ENCODE assay signal across 1 cellular context in the genomic region with DNA sequence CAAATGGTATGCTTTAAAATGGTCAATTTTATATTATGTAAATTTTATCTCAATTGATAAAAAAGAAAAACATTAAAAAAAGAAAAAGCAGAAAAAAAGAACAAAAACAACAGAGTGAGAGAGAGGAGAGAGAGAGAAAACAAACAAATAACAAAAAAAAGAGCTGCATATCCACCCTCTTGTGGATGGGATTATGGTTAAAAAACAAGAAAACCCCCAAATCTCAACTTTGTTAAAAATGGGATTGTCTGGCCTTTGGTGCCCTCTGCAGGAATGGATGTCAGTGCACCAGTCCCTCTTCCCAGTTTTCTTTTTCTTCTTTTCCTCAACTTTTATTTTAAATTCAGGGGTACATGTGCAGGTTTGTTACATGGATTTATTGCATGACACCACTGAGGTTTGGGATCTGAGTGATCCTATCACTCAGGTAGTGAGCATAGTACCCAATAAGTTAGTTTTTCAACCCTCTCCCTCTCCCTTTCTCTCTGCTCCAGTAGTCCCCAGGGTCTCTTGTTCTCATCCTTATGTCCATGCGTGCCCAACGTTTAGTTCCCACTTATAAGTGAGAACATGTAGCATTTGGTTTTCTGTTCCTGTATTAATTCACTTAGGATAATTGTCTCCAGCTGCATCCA.
A peak's percentile ranks its signal among the peaks of the same experiment; 100 is the strongest.
TF ChIP-seq lines count a peak whose summit lies in the region.

No MANE protein-coding gene starts in this region.

TF ChIP-seq in K562, 482 proteins besides CTCF, POLR2A, EP300 and RAD21 (continued from another document and continues in another):
- TF ChIP-seq ZBTB9 (CRISPR knock-in tag; IDR thresholded peaks at IDR 0.05) (no peak), RFX7 (CRISPR knock-in tag; IDR thresholded peaks at IDR 0.05) (no peak), E2F4 (CRISPR knock-in tag; IDR thresholded peaks at IDR 0.05; ENCODE audit: low read depth) (no peak), ATF2 (CRISPR knock-in tag; IDR thresholded peaks at IDR 0.05) (no peak), MAFG (tag; conservative IDR thresholded peaks at IDR 0.05) (no peak), NFIC (IDR thresholded peaks at IDR 0.05) (0 out of 2 replicates have a peak, but pooled peaks have one; percentile 13), HNRNPUL1 (IDR thresholded peaks at IDR 0.05; ENCODE audit: low read length) (no peak), SRSF1 (IDR thresholded peaks at IDR 0.05; ENCODE audit: low read depth, low read length) (no peak), MTA2 (IDR thresholded peaks at IDR 0.05; ENCODE audit: low read depth) (0 out of 2 replicates have a peak, but pooled peaks have one; percentile 28), NCOA1 (IDR thresholded peaks at IDR 0.05; ENCODE audit: low read depth) (no peak), TCF7 (IDR thresholded peaks at IDR 0.05; ENCODE audit: borderline replicate concordance) (no peak), DIDO1 (tag; IDR thresholded peaks at IDR 0.05; ENCODE audit: low read depth) (no peak), XRCC4 (IDR thresholded peaks at IDR 0.05; ENCODE audit: extremely low read depth, insufficient read depth, insufficient read length) (no peak), POLR3A (IDR thresholded peaks at IDR 0.05; ENCODE audit: borderline replicate concordance, extremely low read depth, insufficient read depth, insufficient read length) (no peak), ZNF384 (IDR thresholded peaks at IDR 0.05; ENCODE audit: low read depth, low read length) (peak; percentile 71; the same call in 1 of the 2 replicates), PURB (CRISPR knock-in tag; IDR thresholded peaks at IDR 0.05; ENCODE audit: low read depth) (no peak), TCFL5 (CRISPR knock-in tag; conservative IDR thresholded peaks at IDR 0.05) (no peak), LARP7 (IDR thresholded peaks at IDR 0.05) (0 out of 2 replicates have a peak, but pooled peaks have one; percentile 43), DLX4 (CRISPR knock-in tag; IDR thresholded peaks at IDR 0.05) (no peak), PPARD (CRISPR knock-in tag; IDR thresholded peaks at IDR 0.05) (no peak), TOE1 (IDR thresholded peaks at IDR 0.05; ENCODE audit: borderline replicate concordance) (0 out of 2 replicates have a peak, but pooled peaks have one; percentile 45), TOE1 (CRISPR knock-in tag; IDR thresholded peaks at IDR 0.05; ENCODE audit: borderline replicate concordance, low read depth) (no peak), ZC3H8 (IDR thresholded peaks at IDR 0.05) (0 out of 2 replicates have a peak, but pooled peaks have one; percentile 57), ZNF133 (CRISPR knock-in tag; IDR thresholded peaks at IDR 0.05) (no peak), MEIS2 (IDR thresholded peaks at IDR 0.05; ENCODE audit: partially characterized antibody) (no peak), MEF2A (IDR thresholded peaks at IDR 0.05; ENCODE audit: control insufficient read depth, low read depth, low read length) (no peak), GABPA (tag; conservative IDR thresholded peaks at IDR 0.05; ENCODE audit: low read depth) (0 out of 2 replicates have a peak, but pooled peaks have one; percentile 12), SAP30 (IDR thresholded peaks at IDR 0.05; ENCODE audit: borderline replicate concordance, insufficient read depth, low read depth, low read length, poor library complexity, severe bottlenecking) (no peak), TBP (optimal IDR thresholded peaks at IDR 0.05; ENCODE audit: low read depth, low read length) (no peak), FIP1L1 (IDR thresholded peaks at IDR 0.05; ENCODE audit: low read depth, low read length, poor library complexity, severe bottlenecking) (no peak), ZNF134 (CRISPR knock-in tag; conservative IDR thresholded peaks at IDR 0.05) (no peak)
- TF ChIP-seq, protein P1, sequence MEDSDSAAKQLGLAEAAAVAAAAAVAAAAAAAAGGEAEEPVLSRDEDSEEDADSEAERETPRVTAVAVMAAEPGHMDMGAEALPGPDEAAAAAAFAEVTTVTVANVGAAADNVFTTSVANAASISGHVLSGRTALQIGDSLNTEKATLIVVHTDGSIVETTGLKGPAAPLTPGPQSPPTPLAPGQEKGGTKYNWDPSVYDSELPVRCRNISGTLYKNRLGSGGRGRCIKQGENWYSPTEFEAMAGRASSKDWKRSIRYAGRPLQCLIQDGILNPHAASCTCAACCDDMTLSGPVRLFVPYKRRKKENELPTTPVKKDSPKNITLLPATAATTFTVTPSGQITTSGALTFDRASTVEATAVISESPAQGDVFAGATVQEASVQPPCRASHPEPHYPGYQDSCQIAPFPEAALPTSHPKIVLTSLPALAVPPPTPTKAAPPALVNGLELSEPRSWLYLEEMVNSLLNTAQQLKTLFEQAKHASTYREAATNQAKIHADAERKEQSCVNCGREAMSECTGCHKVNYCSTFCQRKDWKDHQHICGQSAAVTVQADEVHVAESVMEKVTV (CRISPR knock-in tag; IDR thresholded peaks at IDR 0.05): peak; percentile 96
- TF ChIP-seq, protein P2, sequence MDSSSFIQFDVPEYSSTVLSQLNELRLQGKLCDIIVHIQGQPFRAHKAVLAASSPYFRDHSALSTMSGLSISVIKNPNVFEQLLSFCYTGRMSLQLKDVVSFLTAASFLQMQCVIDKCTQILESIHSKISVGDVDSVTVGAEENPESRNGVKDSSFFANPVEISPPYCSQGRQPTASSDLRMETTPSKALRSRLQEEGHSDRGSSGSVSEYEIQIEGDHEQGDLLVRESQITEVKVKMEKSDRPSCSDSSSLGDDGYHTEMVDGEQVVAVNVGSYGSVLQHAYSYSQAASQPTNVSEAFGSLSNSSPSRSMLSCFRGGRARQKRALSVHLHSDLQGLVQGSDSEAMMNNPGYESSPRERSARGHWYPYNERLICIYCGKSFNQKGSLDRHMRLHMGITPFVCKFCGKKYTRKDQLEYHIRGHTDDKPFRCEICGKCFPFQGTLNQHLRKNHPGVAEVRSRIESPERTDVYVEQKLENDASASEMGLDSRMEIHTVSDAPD (CRISPR knock-in tag; IDR thresholded peaks at IDR 0.05): no peak
- TF ChIP-seq, protein P3, sequence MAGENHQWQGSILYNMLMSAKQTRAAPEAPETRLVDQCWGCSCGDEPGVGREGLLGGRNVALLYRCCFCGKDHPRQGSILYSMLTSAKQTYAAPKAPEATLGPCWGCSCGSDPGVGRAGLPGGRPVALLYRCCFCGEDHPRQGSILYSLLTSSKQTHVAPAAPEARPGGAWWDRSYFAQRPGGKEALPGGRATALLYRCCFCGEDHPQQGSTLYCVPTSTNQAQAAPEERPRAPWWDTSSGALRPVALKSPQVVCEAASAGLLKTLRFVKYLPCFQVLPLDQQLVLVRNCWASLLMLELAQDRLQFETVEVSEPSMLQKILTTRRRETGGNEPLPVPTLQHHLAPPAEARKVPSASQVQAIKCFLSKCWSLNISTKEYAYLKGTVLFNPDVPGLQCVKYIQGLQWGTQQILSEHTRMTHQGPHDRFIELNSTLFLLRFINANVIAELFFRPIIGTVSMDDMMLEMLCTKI (IDR thresholded peaks at IDR 0.05; ENCODE audit: partially characterized antibody): no peak
- TF ChIP-seq, protein P4, sequence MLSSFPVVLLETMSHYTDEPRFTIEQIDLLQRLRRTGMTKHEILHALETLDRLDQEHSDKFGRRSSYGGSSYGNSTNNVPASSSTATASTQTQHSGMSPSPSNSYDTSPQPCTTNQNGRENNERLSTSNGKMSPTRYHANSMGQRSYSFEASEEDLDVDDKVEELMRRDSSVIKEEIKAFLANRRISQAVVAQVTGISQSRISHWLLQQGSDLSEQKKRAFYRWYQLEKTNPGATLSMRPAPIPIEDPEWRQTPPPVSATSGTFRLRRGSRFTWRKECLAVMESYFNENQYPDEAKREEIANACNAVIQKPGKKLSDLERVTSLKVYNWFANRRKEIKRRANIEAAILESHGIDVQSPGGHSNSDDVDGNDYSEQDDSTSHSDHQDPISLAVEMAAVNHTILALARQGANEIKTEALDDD (IDR thresholded peaks at IDR 0.05): no peak
- TF ChIP-seq, protein P5, sequence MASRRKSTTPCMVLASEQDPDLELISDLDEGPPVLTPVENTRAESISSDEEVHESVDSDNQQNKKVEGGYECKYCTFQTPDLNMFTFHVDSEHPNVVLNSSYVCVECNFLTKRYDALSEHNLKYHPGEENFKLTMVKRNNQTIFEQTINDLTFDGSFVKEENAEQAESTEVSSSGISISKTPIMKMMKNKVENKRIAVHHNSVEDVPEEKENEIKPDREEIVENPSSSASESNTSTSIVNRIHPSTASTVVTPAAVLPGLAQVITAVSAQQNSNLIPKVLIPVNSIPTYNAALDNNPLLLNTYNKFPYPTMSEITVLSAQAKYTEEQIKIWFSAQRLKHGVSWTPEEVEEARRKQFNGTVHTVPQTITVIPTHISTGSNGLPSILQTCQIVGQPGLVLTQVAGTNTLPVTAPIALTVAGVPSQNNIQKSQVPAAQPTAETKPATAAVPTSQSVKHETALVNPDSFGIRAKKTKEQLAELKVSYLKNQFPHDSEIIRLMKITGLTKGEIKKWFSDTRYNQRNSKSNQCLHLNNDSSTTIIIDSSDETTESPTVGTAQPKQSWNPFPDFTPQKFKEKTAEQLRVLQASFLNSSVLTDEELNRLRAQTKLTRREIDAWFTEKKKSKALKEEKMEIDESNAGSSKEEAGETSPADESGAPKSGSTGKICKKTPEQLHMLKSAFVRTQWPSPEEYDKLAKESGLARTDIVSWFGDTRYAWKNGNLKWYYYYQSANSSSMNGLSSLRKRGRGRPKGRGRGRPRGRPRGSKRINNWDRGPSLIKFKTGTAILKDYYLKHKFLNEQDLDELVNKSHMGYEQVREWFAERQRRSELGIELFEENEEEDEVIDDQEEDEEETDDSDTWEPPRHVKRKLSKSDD (conservative IDR thresholded peaks at IDR 0.05; ENCODE audit: low read length): no peak
- TF ChIP-seq, protein P6, sequence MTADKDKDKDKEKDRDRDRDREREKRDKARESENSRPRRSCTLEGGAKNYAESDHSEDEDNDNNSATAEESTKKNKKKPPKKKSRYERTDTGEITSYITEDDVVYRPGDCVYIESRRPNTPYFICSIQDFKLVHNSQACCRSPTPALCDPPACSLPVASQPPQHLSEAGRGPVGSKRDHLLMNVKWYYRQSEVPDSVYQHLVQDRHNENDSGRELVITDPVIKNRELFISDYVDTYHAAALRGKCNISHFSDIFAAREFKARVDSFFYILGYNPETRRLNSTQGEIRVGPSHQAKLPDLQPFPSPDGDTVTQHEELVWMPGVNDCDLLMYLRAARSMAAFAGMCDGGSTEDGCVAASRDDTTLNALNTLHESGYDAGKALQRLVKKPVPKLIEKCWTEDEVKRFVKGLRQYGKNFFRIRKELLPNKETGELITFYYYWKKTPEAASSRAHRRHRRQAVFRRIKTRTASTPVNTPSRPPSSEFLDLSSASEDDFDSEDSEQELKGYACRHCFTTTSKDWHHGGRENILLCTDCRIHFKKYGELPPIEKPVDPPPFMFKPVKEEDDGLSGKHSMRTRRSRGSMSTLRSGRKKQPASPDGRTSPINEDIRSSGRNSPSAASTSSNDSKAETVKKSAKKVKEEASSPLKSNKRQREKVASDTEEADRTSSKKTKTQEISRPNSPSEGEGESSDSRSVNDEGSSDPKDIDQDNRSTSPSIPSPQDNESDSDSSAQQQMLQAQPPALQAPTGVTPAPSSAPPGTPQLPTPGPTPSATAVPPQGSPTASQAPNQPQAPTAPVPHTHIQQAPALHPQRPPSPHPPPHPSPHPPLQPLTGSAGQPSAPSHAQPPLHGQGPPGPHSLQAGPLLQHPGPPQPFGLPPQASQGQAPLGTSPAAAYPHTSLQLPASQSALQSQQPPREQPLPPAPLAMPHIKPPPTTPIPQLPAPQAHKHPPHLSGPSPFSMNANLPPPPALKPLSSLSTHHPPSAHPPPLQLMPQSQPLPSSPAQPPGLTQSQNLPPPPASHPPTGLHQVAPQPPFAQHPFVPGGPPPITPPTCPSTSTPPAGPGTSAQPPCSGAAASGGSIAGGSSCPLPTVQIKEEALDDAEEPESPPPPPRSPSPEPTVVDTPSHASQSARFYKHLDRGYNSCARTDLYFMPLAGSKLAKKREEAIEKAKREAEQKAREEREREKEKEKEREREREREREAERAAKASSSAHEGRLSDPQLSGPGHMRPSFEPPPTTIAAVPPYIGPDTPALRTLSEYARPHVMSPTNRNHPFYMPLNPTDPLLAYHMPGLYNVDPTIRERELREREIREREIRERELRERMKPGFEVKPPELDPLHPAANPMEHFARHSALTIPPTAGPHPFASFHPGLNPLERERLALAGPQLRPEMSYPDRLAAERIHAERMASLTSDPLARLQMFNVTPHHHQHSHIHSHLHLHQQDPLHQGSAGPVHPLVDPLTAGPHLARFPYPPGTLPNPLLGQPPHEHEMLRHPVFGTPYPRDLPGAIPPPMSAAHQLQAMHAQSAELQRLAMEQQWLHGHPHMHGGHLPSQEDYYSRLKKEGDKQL (CRISPR knock-in tag; IDR thresholded peaks at IDR 0.05; ENCODE audit: borderline replicate concordance): no peak
- TF ChIP-seq, protein P7, sequence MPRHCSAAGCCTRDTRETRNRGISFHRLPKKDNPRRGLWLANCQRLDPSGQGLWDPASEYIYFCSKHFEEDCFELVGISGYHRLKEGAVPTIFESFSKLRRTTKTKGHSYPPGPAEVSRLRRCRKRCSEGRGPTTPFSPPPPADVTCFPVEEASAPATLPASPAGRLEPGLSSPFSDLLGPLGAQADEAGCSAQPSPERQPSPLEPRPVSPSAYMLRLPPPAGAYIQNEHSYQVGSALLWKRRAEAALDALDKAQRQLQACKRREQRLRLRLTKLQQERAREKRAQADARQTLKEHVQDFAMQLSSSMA (CRISPR knock-in tag; IDR thresholded peaks at IDR 0.05): no peak
